Comparison of ENCODE assay signal across 16 cellular contexts in genomic region chr7:132578826-132579225, GRCh38. TPM values are rescaled to one million over a fixed set of nuclear protein-coding genes. Genes with fewer than 3 reads are reported as not detected.
DNase-seq lines count a peak whose midpoint lies in the region; ATAC-seq and TF ChIP-seq lines count a peak whose summit lies in the region.
"Had no signal": no experiment of that assay in that cellular context is flagged by ENCODE, and none has a peak within 500 bp of the region (broad histone marks: within the 10 kb centered on the region; RNA-seq: fewer than 3 reads in every experiment).

No MANE protein-coding gene starts in this region.

- H3K9me3 Mint-ChIP-seq in natural killer cell: no peaks in the 10 kb centered on the region
- H3K9me3 Mint-ChIP-seq in natural killer cell treated with Interleukin-12 subunit alpha and Interleukin-12 subunit beta and Interleukin-15 and Interleukin-18, amount 100 ng/mL, for 72 hours: no peaks in the 10 kb centered on the region
- H3K9me3 Mint-ChIP-seq in neural crest cell: no peaks in the 10 kb centered on the region
- no peaks in the 10 kb centered on the region for H3K9me3 Mint-ChIP-seq in type B pancreatic cell
- H3K9me3 Mint-ChIP-seq: CD8-positive, alpha-beta T cell had no signal

- TF ChIP-seq CTCF in natural killer cell (IDR thresholded peaks at IDR 0.05): no peak
- TF ChIP-seq CTCF in neural crest cell (conservative IDR thresholded peaks at IDR 0.05): no peak
- no peak for TF ChIP-seq CTCF in type B pancreatic cell (conservative IDR thresholded peaks at IDR 0.05)

- H3K27ac Mint-ChIP-seq in natural killer cell (no peak overlapping the region), neural crest cell (ENCODE audit: unreplicated experiment) (no peak overlapping the region), type B pancreatic cell (no peak overlapping the region)
- no peak overlapping the region for H3K27ac Mint-ChIP-seq in natural killer cell treated with Interleukin-12 subunit alpha and Interleukin-12 subunit beta and Interleukin-15 and Interleukin-18, amount 100 ng/mL, for 72 hours
- H3K27ac Mint-ChIP-seq: B cell; CD4-positive, CD25-positive, alpha-beta regulatory T cell; CD8-positive, alpha-beta T cell had no signal

- H3K27me3 Mint-ChIP-seq in natural killer cell (ENCODE audit: low read depth in 2 of 2) (peaks cover 30 to 42% of the 10 kb centered on the region in 2 donors), neural crest cell (ENCODE audit: low read depth) (peaks cover 56% of the 10 kb centered on the region), type B pancreatic cell (peaks cover 60% of the 10 kb centered on the region)
- H3K27me3 Mint-ChIP-seq in natural killer cell treated with Interleukin-12 subunit alpha and Interleukin-12 subunit beta and Interleukin-15 and Interleukin-18, amount 100 ng/mL, for 72 hours: peaks cover 19 to 35% of the 10 kb centered on the region in 2 donors

- H3K4me1 Mint-ChIP-seq in natural killer cell: peaks cover 19 to 37% of the 10 kb centered on the region in 2 donors
- H3K4me1 Mint-ChIP-seq in natural killer cell treated with Interleukin-12 subunit alpha and Interleukin-12 subunit beta and Interleukin-15 and Interleukin-18, amount 100 ng/mL, for 72 hours (ENCODE audit: low read depth in 2 of 2): peaks cover 9 to 14% of the 10 kb centered on the region in 2 donors
- peaks cover 29% of the 10 kb centered on the region for H3K4me1 Mint-ChIP-seq in neural crest cell
- H3K4me1 Mint-ChIP-seq in type B pancreatic cell (ENCODE audit: unreplicated experiment): peaks cover 11% of the 10 kb centered on the region

- H3K4me3 Mint-ChIP-seq in natural killer cell (peak overlapping the region; percentile 13), neural crest cell (peak overlapping the region; percentile 82), type B pancreatic cell (peak overlapping the region; percentile 79)
- no peak overlapping the region for H3K4me3 Mint-ChIP-seq in natural killer cell treated with Interleukin-12 subunit alpha and Interleukin-12 subunit beta and Interleukin-15 and Interleukin-18, amount 100 ng/mL, for 72 hours

- H3K36me3 Mint-ChIP-seq in natural killer cell (no peaks in the 10 kb centered on the region), neural crest cell (ENCODE audit: low read depth) (no peaks in the 10 kb centered on the region), type B pancreatic cell (no peaks in the 10 kb centered on the region)
- no peaks in the 10 kb centered on the region for H3K36me3 Mint-ChIP-seq in natural killer cell treated with Interleukin-12 subunit alpha and Interleukin-12 subunit beta and Interleukin-15 and Interleukin-18, amount 100 ng/mL, for 72 hours
- H3K36me3 Mint-ChIP-seq: CD4-positive, CD25-positive, alpha-beta regulatory T cell; CD8-positive, alpha-beta T cell had no signal

- DNase-seq in natural killer cell (no peak), neural crest cell (ENCODE audit: low read depth, low spot score) (no peak), type B pancreatic cell (ENCODE audit: extremely low spot score, unreplicated experiment) (no peak), ecto neural progenitor cell (ENCODE audit: low spot score) (no peak), MV-4-11 (lab: John Stamatoyannopoulos, UW) (no peak)
- DNase-seq in natural killer cell treated with Interleukin-12 subunit alpha and Interleukin-12 subunit beta and Interleukin-15 and Interleukin-18, amount 100 ng/mL, for 72 hours (ENCODE audit: low spot score): no peak
- DNase-seq in activated CD8-positive, alpha-beta memory T cell treated with anti-CD3 and anti-CD28 coated beads for 24 hours: no peak
- DNase-seq: Caco-2; CD4-positive, CD25-positive, alpha-beta regulatory T cell; CD8-positive, alpha-beta T cell; DMS153; DND-41; GM23248; H7 had no signal

- ATAC-seq in natural killer cell: no peak
- no peak for ATAC-seq in natural killer cell treated with Interleukin-12 subunit alpha and Interleukin-12 subunit beta and Interleukin-15 and Interleukin-18, amount 100 ng/mL, for 72 hours
- ATAC-seq: CD8-positive, alpha-beta T cell; HCT116 had no signal

- intact Hi-C loops in natural killer cell (cut with micrococcal nuclease): no loop called here

RNA-seq across cellular contexts. Expression of gene PLXNA4, which starts 2.6 kb away (rescaled TPM):
- total RNA-seq in natural killer cell: 10 to 100 TPM in 2 of 3 donors, 1 to 10 TPM in 1; 5.1 to 15.3 (median 10.9) TPM
- total RNA-seq in natural killer cell treated with Interleukin-12 subunit alpha and Interleukin-12 subunit beta and Interleukin-15 and Interleukin-18, amount 100 ng/mL, for 72 hours: under 1 TPM; 0.14 to 0.21 TPM
- total RNA-seq in neural crest cell: 21.7 and 22.9 TPM in 2 replicates
- 1.6 and 13.6 TPM in 2 replicates for total RNA-seq in type B pancreatic cell (ENCODE audit: low replicate concordance)
- total RNA-seq: B cell had no signal
